In genomic region chr3:133901083-133901482, GRCh38 we compare ENCODE assay signal across 19 cellular contexts. TPM values are rescaled to one million over a fixed set of nuclear protein-coding genes. Genes with fewer than 3 reads are reported as not detected.
DNase-seq lines count a peak whose midpoint lies in the region; ATAC-seq and TF ChIP-seq lines count a peak whose summit lies in the region.
"Had no signal": no experiment of that assay in that cellular context is flagged by ENCODE, and none has a peak within 500 bp of the region (broad histone marks: within the 10 kb centered on the region; RNA-seq: fewer than 3 reads in every experiment).

No MANE protein-coding gene starts in this region.

- H3K27ac Mint-ChIP-seq in glutamatergic neuron (ENCODE audit: unreplicated experiment): no peak overlapping the region
- H3K27ac Mint-ChIP-seq: activated CD4-positive, alpha-beta memory T cell treated with anti-CD3 and anti-CD28 coated beads, Interleukin-2, amount 10 ng/mL, durations not matched to agents 7 days and 5 days; activated naive CD8-positive, alpha-beta T cell treated with anti-CD3 and anti-CD28 coated beads, Interleukin-2, amount 50 U/mL, for 24 hours; activated T-cell treated with anti-CD3 and anti-CD28 coated beads, Interleukin-2, amount 50 U/mL, for 72 hours; CD8-positive, alpha-beta T cell; nephron had no signal

- no peak overlapping the region for H3K4me3 Mint-ChIP-seq in glutamatergic neuron (ENCODE audit: unreplicated experiment)
- H3K4me3 Mint-ChIP-seq: activated CD4-positive, alpha-beta memory T cell treated with anti-CD3 and anti-CD28 coated beads, Interleukin-2, amount 10 ng/mL, durations not matched to agents 7 days and 5 days; activated naive CD8-positive, alpha-beta T cell treated with anti-CD3 and anti-CD28 coated beads, Interleukin-2, amount 50 U/mL, for 24 hours; activated T-cell treated with anti-CD3 and anti-CD28 coated beads, Interleukin-2, amount 50 U/mL, for 72 hours; CD8-positive, alpha-beta T cell; nephron had no signal

- H3K27ac ChIP-seq in cardiac muscle cell: no peak overlapping the region
- no peak overlapping the region for H3K27ac ChIP-seq in WERI-Rb-1
- H3K27ac ChIP-seq: A549, KMS-11, SK-N-MC, tibial nerve had no signal

- H3K27me3 ChIP-seq in cardiac muscle cell (peaks cover 60% of the 10 kb centered on the region), WERI-Rb-1 (ENCODE audit: insufficient read depth, low read depth, severe bottlenecking) (peaks cover 17% of the 10 kb centered on the region)

- H3K4me1 ChIP-seq in cardiac muscle cell (ENCODE audit: low read depth): no peaks in the 10 kb centered on the region
- H3K4me1 ChIP-seq: A549 had no signal

- TF ChIP-seq CTCF in cardiac muscle cell (IDR thresholded peaks at IDR 0.05; ENCODE audit: low read depth, low read length) (peak; percentile 12), WERI-Rb-1 (IDR thresholded peaks at IDR 0.05; ENCODE audit: low read depth, low read length) (peak; percentile 61), glutamatergic neuron (IDR thresholded peaks at IDR 0.05; ENCODE audit: partially characterized antibody, unreplicated experiment) (peak; percentile 43)

- no peaks in the 10 kb centered on the region for H3K4me1 Mint-ChIP-seq in glutamatergic neuron (ENCODE audit: low read depth, unreplicated experiment)
- H3K4me1 Mint-ChIP-seq: activated naive CD8-positive, alpha-beta T cell treated with anti-CD3 and anti-CD28 coated beads, Interleukin-2, amount 50 U/mL, for 24 hours; nephron had no signal

- ATAC-seq in Right ventricle myocardium inferior (no peak), HG03520 (IDR thresholded peaks at IDR 0.05; ENCODE audit: unreplicated experiment) (no peak), GM19395 (IDR thresholded peaks at IDR 0.05; ENCODE audit: unreplicated experiment) (no peak)
- ATAC-seq: A549; activated naive CD8-positive, alpha-beta T cell treated with anti-CD3 and anti-CD28 coated beads, Interleukin-2, amount 50 U/mL, for 24 hours; CD8-positive, alpha-beta T cell had no signal

- intact Hi-C loops in Right ventricle myocardium inferior (cut with DNase I): loop anchor here (2.0 kb wide), 1 partner anchor 82 kb away; no protein-coding TSS in a partner anchor

- DNase-seq in cardiac muscle cell (ENCODE audit: low read depth in 1 of 2, low spot score in 1 of 2) (no peak), Right ventricle myocardium inferior (ENCODE audit: missing footprints) (no peak), WERI-Rb-1 (no peak), glutamatergic neuron (no peak)
- DNase-seq in stimulated activated naive CD4-positive, alpha-beta T cell treated with Interleukin-2 at 50 U/mL for 16 hours (lab: John Stamatoyannopoulos, UW): no peak
- DNase-seq in stimulated activated CD4-positive, alpha-beta T cell treated with anti-CD3 and anti-CD28 coated beads, Interleukin-4, amount 100 ng/mL, for 4 hours: no peak
- DNase-seq: activated CD4-positive, alpha-beta memory T cell treated with anti-CD3 and anti-CD28 coated beads, Interleukin-2, amount 10 ng/mL, durations not matched to agents 7 days and 5 days; activated naive CD8-positive, alpha-beta T cell treated with anti-CD3 and anti-CD28 coated beads, Interleukin-2, amount 50 U/mL, for 24 hours; activated T-cell treated with anti-CD3 and anti-CD28 coated beads, Interleukin-2, amount 50 U/mL, for 72 hours; CD8-positive, alpha-beta T cell; NCI-H1417 treated with DMSO at 0.1 percent for 48 hours; stimulated activated CD4-positive, alpha-beta T cell treated with anti-CD3 and anti-CD28 coated beads, Interleukin-4, amount 100 ng/mL, for 1 hour had no signal

- peaks cover 8% of the 10 kb centered on the region for H3K27me3 Mint-ChIP-seq in glutamatergic neuron (ENCODE audit: unreplicated experiment)

- peaks cover 8% of the 10 kb centered on the region for H3K9me3 Mint-ChIP-seq in glutamatergic neuron (ENCODE audit: unreplicated experiment)
- H3K9me3 Mint-ChIP-seq: activated naive CD8-positive, alpha-beta T cell treated with anti-CD3 and anti-CD28 coated beads, Interleukin-2, amount 50 U/mL, for 24 hours; activated T-cell treated with anti-CD3 and anti-CD28 coated beads, Interleukin-2, amount 50 U/mL, for 72 hours; nephron had no signal

- H3K4me3 ChIP-seq in cardiac muscle cell (no peak overlapping the region), WERI-Rb-1 (ENCODE audit: low read depth, low read length) (no peak overlapping the region)
- H3K4me3 ChIP-seq: A549, SK-N-MC, tibial nerve had no signal

- H3K36me3 ChIP-seq in cardiac muscle cell (no peaks in the 10 kb centered on the region), WERI-Rb-1 (no peaks in the 10 kb centered on the region)
- H3K36me3 ChIP-seq: tibial nerve had no signal

- H3K9me3 ChIP-seq in cardiac muscle cell (ENCODE audit: low read depth) (no peaks in the 10 kb centered on the region), WERI-Rb-1 (ENCODE audit: severe bottlenecking) (no peaks in the 10 kb centered on the region)
- H3K9me3 ChIP-seq: A549, tibial nerve had no signal

- no peaks in the 10 kb centered on the region for H3K36me3 Mint-ChIP-seq in glutamatergic neuron (ENCODE audit: unreplicated experiment)
- H3K36me3 Mint-ChIP-seq: CD8-positive, alpha-beta T cell had no signal

RNA-seq across cellular contexts. Expression of gene RAB6B, which starts 5.4 kb away (rescaled TPM):
- total RNA-seq in cardiac muscle cell: 2.4 and 2.6 TPM in 2 replicates
- 3.0 TPM in 2 replicates for polyA plus RNA-seq in cardiac muscle cell
- 58.8 TPM for total RNA-seq in Right ventricle myocardium inferior
- 222 TPM for total RNA-seq in glutamatergic neuron (ENCODE audit: unreplicated experiment)

Comparison
In these comparisons a context has a peak if more than half of its experiments do, and no peak if none do; other contexts are left out.
1. RNA of gene RAB6B, which starts 5.4 kb away (total RNA-seq): 222 TPM in glutamatergic neuron (single experiment) and 58.8 TPM in Right ventricle myocardium inferior (single experiment); 2.4 to 2.6 TPM in cardiac muscle cell; every median in the first group is over 10 times any median in the second.
2. Peak in every context shown above with its lines, with median percentiles within 50 percentile points of each other: CTCF ChIP-seq.